Comparison of ENCODE assay signal across 1 cellular context in the genomic region with DNA sequence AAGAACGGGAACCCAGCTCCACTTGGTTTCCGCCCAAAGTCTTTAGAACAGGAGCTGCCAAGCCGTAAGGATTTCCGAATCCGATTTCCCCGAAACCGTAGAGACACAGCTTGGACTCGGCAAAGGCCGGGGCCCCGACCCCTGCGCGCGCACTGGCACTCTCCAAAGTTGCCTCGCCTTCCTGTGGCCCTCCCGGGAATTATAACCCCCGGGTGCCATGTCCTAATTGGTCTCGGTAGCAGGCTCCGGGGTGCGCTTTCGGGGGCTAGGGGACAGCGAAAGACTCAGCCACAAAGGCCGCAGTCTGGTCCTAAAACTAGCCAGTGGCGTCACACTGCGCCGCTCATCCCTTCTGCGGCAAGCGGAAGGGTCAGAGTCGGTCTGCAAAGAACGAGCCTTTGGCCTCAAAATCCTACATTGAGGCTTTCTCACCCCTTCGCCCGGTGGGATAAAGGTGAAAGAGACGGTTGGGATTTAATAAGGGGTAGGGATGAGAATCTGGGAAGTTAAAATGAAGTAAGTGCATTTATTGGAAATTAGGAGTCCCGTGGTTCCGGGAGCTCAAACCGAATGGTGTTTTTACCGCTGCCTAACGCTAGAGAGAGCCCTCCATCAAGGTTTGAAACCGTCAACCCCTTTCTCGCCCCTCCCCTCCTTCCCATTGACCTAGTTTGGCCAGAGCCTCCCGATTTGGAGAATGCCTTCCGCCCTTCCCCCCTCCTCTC.
TF ChIP-seq lines count a peak whose summit lies in the region.

No MANE protein-coding gene starts in this region.

TF ChIP-seq in GM12878, 131 proteins besides CTCF, POLR2A, EP300 and RAD21:
- TF ChIP-seq, protein P1, sequence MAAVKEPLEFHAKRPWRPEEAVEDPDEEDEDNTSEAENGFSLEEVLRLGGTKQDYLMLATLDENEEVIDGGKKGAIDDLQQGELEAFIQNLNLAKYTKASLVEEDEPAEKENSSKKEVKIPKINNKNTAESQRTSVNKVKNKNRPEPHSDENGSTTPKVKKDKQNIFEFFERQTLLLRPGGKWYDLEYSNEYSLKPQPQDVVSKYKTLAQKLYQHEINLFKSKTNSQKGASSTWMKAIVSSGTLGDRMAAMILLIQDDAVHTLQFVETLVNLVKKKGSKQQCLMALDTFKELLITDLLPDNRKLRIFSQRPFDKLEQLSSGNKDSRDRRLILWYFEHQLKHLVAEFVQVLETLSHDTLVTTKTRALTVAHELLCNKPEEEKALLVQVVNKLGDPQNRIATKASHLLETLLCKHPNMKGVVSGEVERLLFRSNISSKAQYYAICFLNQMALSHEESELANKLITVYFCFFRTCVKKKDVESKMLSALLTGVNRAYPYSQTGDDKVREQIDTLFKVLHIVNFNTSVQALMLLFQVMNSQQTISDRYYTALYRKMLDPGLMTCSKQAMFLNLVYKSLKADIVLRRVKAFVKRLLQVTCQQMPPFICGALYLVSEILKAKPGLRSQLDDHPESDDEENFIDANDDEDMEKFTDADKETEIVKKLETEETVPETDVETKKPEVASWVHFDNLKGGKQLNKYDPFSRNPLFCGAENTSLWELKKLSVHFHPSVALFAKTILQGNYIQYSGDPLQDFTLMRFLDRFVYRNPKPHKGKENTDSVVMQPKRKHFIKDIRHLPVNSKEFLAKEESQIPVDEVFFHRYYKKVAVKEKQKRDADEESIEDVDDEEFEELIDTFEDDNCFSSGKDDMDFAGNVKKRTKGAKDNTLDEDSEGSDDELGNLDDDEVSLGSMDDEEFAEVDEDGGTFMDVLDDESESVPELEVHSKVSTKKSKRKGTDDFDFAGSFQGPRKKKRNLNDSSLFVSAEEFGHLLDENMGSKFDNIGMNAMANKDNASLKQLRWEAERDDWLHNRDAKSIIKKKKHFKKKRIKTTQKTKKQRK (IDR thresholded peaks at IDR 0.05; ENCODE audit: low read depth, low read length) = no peak
- no peak for TF ChIP-seq KDM1A (IDR thresholded peaks at IDR 0.05; ENCODE audit: borderline replicate concordance)
- 0 out of 2 replicates have a peak, but pooled peaks have one; percentile 44 for TF ChIP-seq IKZF1 (conservative IDR thresholded peaks at IDR 0.05)
- TF ChIP-seq EZH2 (IDR thresholded peaks at IDR 0.05; ENCODE audit: borderline replicate concordance, control insufficient read depth, low read depth, low read length) = 0 out of 2 replicates have a peak, but pooled peaks have one; percentile 26
- peak; percentile 40; the same call in 1 of the 2 replicates for TF ChIP-seq RUNX3 (IDR thresholded peaks at IDR 0.05; ENCODE audit: low read length)
- TF ChIP-seq RAD51 (IDR thresholded peaks at IDR 0.05) = peak; percentile 30; the same call in 1 of the 2 replicates
- TF ChIP-seq ZSCAN29 (IDR thresholded peaks at IDR 0.05) = 0 out of 2 replicates have a peak, but pooled peaks have one; percentile 54
- no peak for TF ChIP-seq SPI1 (IDR thresholded peaks at IDR 0.05; ENCODE audit: borderline replicate concordance, insufficient read depth, low read depth, low read length)
- TF ChIP-seq SREBF2 (IDR thresholded peaks at IDR 0.05; ENCODE audit: low read length) = no peak
- 0 out of 4 replicates have a peak, but pooled peaks have one; percentile 24 to 30 for TF ChIP-seq IKZF2 (IDR thresholded peaks at IDR 0.05)
- TF ChIP-seq, protein P2, sequence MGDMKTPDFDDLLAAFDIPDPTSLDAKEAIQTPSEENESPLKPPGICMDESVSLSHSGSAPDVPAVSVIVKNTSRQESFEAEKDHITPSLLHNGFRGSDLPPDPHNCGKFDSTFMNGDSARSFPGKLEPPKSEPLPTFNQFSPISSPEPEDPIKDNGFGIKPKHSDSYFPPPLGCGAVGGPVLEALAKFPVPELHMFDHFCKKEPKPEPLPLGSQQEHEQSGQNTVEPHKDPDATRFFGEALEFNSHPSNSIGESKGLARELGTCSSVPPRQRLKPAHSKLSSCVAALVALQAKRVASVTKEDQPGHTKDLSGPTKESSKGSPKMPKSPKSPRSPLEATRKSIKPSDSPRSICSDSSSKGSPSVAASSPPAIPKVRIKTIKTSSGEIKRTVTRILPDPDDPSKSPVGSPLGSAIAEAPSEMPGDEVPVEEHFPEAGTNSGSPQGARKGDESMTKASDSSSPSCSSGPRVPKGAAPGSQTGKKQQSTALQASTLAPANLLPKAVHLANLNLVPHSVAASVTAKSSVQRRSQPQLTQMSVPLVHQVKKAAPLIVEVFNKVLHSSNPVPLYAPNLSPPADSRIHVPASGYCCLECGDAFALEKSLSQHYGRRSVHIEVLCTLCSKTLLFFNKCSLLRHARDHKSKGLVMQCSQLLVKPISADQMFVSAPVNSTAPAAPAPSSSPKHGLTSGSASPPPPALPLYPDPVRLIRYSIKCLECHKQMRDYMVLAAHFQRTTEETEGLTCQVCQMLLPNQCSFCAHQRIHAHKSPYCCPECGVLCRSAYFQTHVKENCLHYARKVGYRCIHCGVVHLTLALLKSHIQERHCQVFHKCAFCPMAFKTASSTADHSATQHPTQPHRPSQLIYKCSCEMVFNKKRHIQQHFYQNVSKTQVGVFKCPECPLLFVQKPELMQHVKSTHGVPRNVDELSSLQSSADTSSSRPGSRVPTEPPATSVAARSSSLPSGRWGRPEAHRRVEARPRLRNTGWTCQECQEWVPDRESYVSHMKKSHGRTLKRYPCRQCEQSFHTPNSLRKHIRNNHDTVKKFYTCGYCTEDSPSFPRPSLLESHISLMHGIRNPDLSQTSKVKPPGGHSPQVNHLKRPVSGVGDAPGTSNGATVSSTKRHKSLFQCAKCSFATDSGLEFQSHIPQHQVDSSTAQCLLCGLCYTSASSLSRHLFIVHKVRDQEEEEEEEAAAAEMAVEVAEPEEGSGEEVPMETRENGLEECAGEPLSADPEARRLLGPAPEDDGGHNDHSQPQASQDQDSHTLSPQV (IDR thresholded peaks at IDR 0.05) = 0 out of 2 replicates have a peak, but pooled peaks have one; percentile 53
- TF ChIP-seq, protein P3, sequence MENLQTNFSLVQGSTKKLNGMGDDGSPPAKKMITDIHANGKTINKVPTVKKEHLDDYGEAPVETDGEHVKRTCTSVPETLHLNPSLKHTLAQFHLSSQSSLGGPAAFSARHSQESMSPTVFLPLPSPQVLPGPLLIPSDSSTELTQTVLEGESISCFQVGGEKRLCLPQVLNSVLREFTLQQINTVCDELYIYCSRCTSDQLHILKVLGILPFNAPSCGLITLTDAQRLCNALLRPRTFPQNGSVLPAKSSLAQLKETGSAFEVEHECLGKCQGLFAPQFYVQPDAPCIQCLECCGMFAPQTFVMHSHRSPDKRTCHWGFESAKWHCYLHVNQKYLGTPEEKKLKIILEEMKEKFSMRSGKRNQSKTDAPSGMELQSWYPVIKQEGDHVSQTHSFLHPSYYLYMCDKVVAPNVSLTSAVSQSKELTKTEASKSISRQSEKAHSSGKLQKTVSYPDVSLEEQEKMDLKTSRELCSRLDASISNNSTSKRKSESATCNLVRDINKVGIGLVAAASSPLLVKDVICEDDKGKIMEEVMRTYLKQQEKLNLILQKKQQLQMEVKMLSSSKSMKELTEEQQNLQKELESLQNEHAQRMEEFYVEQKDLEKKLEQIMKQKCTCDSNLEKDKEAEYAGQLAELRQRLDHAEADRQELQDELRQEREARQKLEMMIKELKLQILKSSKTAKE (IDR thresholded peaks at IDR 0.05; ENCODE audit: low read depth, poor library complexity, severe bottlenecking) = peak; percentile 25
- peak; percentile 74 for TF ChIP-seq SMC3 (IDR thresholded peaks at IDR 0.05; ENCODE audit: borderline replicate concordance, low read length)
- TF ChIP-seq BCL11A (IDR thresholded peaks at IDR 0.05; ENCODE audit: low read depth, low read length) = no peak
- no peak for TF ChIP-seq SIN3A (IDR thresholded peaks at IDR 0.05; ENCODE audit: low read depth, low read length)
- TF ChIP-seq SRF (IDR thresholded peaks at IDR 0.05; ENCODE audit: low read depth in 2 of 2, low read length in 2 of 2) = peak in 1 of 2 experiments; percentile 72; a peak in 1 of 4 replicates
- TF ChIP-seq TARDBP (IDR thresholded peaks at IDR 0.05; ENCODE audit: borderline replicate concordance) = no peak
- TF ChIP-seq, protein P4, sequence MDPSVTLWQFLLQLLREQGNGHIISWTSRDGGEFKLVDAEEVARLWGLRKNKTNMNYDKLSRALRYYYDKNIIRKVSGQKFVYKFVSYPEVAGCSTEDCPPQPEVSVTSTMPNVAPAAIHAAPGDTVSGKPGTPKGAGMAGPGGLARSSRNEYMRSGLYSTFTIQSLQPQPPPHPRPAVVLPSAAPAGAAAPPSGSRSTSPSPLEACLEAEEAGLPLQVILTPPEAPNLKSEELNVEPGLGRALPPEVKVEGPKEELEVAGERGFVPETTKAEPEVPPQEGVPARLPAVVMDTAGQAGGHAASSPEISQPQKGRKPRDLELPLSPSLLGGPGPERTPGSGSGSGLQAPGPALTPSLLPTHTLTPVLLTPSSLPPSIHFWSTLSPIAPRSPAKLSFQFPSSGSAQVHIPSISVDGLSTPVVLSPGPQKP (IDR thresholded peaks at IDR 0.05; ENCODE audit: low read depth, low read length) = 0 out of 2 replicates have a peak, but pooled peaks have one; percentile 31
- TF ChIP-seq, protein P5, sequence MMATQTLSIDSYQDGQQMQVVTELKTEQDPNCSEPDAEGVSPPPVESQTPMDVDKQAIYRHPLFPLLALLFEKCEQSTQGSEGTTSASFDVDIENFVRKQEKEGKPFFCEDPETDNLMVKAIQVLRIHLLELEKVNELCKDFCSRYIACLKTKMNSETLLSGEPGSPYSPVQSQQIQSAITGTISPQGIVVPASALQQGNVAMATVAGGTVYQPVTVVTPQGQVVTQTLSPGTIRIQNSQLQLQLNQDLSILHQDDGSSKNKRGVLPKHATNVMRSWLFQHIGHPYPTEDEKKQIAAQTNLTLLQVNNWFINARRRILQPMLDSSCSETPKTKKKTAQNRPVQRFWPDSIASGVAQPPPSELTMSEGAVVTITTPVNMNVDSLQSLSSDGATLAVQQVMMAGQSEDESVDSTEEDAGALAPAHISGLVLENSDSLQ (IDR thresholded peaks at IDR 0.05) = no peak
- 0 out of 2 replicates have a peak, but pooled peaks have one; percentile 27 for TF ChIP-seq ATF7 (IDR thresholded peaks at IDR 0.05; ENCODE audit: low read depth)
- 0 out of 2 replicates have a peak, but pooled peaks have one; percentile 16 for TF ChIP-seq NR2F1 (conservative IDR thresholded peaks at IDR 0.05)
TF ChIP-seq in GM12878: peak in this region for 13.
